ENCODE assay signal across 2 cellular contexts in the genomic region with DNA sequence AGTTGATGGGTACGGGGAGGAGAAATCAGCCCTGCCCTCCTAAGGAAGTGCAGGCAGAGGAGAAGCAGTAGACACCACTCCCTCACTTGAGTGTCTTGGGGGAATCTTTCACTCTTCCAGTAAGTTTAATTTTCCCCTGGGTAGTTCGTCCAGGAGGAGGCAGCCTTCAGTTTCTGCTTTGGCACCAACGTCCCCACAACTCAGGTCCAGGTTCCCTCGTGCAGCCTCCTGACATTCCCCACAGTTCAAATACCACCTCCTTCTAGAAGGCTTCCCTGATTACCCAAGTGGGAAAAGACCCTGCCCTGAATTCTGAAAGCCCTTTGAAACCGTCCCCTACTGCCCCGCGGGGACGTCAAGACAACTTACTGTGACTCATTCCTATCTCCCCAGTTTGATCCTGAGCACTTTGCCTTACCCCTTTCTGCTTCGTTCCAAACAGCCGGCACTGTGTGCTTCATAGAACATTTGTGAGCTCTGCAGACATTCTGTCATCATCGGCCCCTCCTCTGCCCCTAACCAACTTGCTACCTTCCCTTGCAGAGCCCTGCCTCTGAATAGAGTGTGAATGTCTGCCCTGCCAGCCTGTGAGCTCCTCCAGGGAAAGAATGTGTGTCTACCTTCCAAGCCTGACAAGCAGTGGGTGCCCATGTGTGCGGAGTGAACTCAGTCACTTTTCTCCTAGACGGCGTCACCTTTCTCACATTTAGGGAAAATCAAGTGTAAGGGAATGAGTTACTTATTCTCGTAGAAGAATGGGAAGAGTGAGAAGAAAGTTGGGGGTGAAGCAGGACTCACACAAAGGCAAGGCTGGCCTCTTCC.
TF ChIP-seq lines count a peak whose summit lies in the region.

No MANE protein-coding gene starts in this region.

TF ChIP-seq in GM23338, 12 proteins besides CTCF, POLR2A, EP300 and RAD21 (continued from another document and continues in another):
- no peak for TF ChIP-seq ZNF462 (CRISPR knock-in tag; IDR thresholded peaks at IDR 0.05)
- no peak for TF ChIP-seq POLR2AphosphoS5 (IDR thresholded peaks at IDR 0.05; ENCODE audit: low read depth)
- TF ChIP-seq NANOG (IDR thresholded peaks at IDR 0.05; ENCODE audit: borderline replicate concordance) = no peak
- no peak for TF ChIP-seq REST (IDR thresholded peaks at IDR 0.05; ENCODE audit: unreplicated experiment)
- no peak for TF ChIP-seq ZNF331 (CRISPR knock-in tag; IDR thresholded peaks at IDR 0.05; ENCODE audit: low read depth)
- TF ChIP-seq ETS1 (IDR thresholded peaks at IDR 0.05) = no peak
- no peak for TF ChIP-seq STAT1 (IDR thresholded peaks at IDR 0.05; ENCODE audit: unreplicated experiment)

TF ChIP-seq in WTC11, 78 proteins besides CTCF, POLR2A, EP300 and RAD21 (continued from another document):
- no peak for TF ChIP-seq AFF4 (CRISPR knock-in tag; IDR thresholded peaks at IDR 0.05; ENCODE audit: borderline replicate concordance)
